In the genomic region with DNA sequence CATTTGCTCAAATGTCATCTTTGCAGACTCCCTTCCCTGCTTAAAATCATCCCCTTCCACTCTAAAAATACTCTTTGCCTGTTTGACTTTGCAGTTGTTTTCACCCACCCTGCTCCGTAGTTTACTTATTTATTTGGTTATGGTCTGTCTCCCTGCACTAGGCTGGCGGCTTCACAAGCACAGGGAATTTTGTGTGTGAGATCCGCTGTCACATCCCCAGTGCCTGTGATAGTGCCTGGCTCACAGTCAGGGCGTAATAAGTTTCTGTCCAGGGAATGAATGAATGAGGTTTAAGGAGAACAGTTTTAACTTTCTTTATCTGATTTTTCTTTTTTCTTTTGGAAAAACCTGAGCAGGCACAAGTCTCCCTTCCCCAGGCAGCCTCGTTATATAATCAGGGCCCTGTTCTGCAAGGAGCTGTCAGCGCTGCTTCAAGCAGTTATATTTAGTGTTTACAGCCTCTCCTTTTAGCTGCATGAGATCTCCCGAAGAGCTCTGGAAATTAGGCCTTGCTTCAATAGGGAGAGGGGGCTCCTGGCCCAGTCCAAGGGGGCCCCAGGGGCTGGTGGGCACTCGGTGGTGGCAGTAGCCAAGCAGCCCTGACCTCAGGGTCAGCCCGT, we compare ENCODE assay signal across 15 cellular contexts. TPM values are rescaled to one million over a fixed set of nuclear protein-coding genes. Genes with fewer than 3 reads are reported as not detected.
DNase-seq lines count a peak whose midpoint lies in the region; ATAC-seq and TF ChIP-seq lines count a peak whose summit lies in the region.
"Had no signal": no experiment of that assay in that cellular context is flagged by ENCODE, and none has a peak within 500 bp of the region (broad histone marks: within the 10 kb centered on the region; RNA-seq: fewer than 3 reads in every experiment).

No MANE protein-coding gene starts in this region.

- no peaks in the 10 kb centered on the region for H3K36me3 Mint-ChIP-seq in T-helper 2 cell treated with Interferon-gamma antibody and Interleukin-4, amounts not matched to agents 5 μg/mL and 100 μg/mL, for 36 hours (ENCODE audit: low read depth)

- H3K4me3 ChIP-seq in left ventricle myocardium inferior = no peak overlapping the region

- no peaks in the 10 kb centered on the region for H3K36me3 ChIP-seq in left ventricle myocardium inferior

- no peak overlapping the region for H3K27ac Mint-ChIP-seq in T-helper 2 cell treated with Interferon-gamma antibody and Interleukin-4, amounts not matched to agents 5 μg/mL and 100 μg/mL, for 36 hours
- H3K27ac Mint-ChIP-seq: B cell; CD4-positive, alpha-beta T cell; HFFc6 had no signal

- H3K27ac ChIP-seq in angular gyrus (ENCODE audit: low read depth, low read length) = peak overlapping the region; percentile 87
- peak overlapping the region; percentile 89 for H3K27ac ChIP-seq in cingulate gyrus (ENCODE audit: low read depth, low read length)
- H3K27ac ChIP-seq in left ventricle myocardium inferior (replicated peaks) = peak overlapping the region; percentile 87

- ATAC-seq in HG03520 (IDR thresholded peaks at IDR 0.05; ENCODE audit: unreplicated experiment) = no peak
- no peak for ATAC-seq in HG02938 (IDR thresholded peaks at IDR 0.05; ENCODE audit: unreplicated experiment)

- no peaks in the 10 kb centered on the region for H3K4me1 Mint-ChIP-seq in T-helper 2 cell treated with Interferon-gamma antibody and Interleukin-4, amounts not matched to agents 5 μg/mL and 100 μg/mL, for 36 hours (ENCODE audit: low read depth)
- H3K4me1 Mint-ChIP-seq: B cell had no signal

- TF ChIP-seq POLR2A in erythroblast (IDR thresholded peaks at IDR 0.05; ENCODE audit: low read length) = no peak

- H3K9me3 ChIP-seq in left ventricle myocardium inferior (replicated peaks) = peaks cover 8% of the 10 kb centered on the region

- no peak overlapping the region for H3K4me3 Mint-ChIP-seq in T-helper 2 cell treated with Interferon-gamma antibody and Interleukin-4, amounts not matched to agents 5 μg/mL and 100 μg/mL, for 36 hours
- H3K4me3 Mint-ChIP-seq: B cell; CD4-positive, alpha-beta T cell; HFFc6 had no signal

- H3K27me3 ChIP-seq in left ventricle myocardium inferior (ENCODE audit: low read depth) = no peaks in the 10 kb centered on the region

- peaks cover 7% of the 10 kb centered on the region for H3K27me3 Mint-ChIP-seq in T-helper 2 cell treated with Interferon-gamma antibody and Interleukin-4, amounts not matched to agents 5 μg/mL and 100 μg/mL, for 36 hours (ENCODE audit: low read depth)

- no peak for DNase-seq in left ventricle myocardium inferior
- peak in 7 of 10 donors; percentile 18 to 91 (median 44) for DNase-seq in posterior cingulate gyrus
- DNase-seq in erythroblast (lab: John Stamatoyannopoulos, UW) = no peak
- DNase-seq in T-helper 2 cell treated with Interferon-gamma antibody and Interleukin-4, amounts not matched to agents 5 μg/mL and 100 μg/mL, for 36 hours (ENCODE audit: low spot score) = no peak
- DNase-seq: C1 segment of cervical spinal cord; Calu3; CD4-positive, alpha-beta T cell; DMS 273 treated with DMSO at 0.1 percent for 48 hours; HCEC 1CT; HFFc6 had no signal

- H3K9me3 Mint-ChIP-seq in T-helper 2 cell treated with Interferon-gamma antibody and Interleukin-4, amounts not matched to agents 5 μg/mL and 100 μg/mL, for 36 hours = no peaks in the 10 kb centered on the region
- H3K9me3 Mint-ChIP-seq: HFFc6 had no signal

- intact Hi-C loops in left ventricle myocardium inferior (cut with micrococcal nuclease) = no loop called here
- intact Hi-C loops in posterior cingulate gyrus (cut with DNase I) = no loop called here

- H3K4me1 ChIP-seq in left ventricle myocardium inferior = peaks cover 29% of the 10 kb centered on the region

- TF ChIP-seq CTCF in left ventricle myocardium inferior (IDR thresholded peaks at IDR 0.05; ENCODE audit: borderline replicate concordance) = no peak

RNA-seq across cellular contexts. Expression of gene TMEM132B, which starts 13.8 kb away (rescaled TPM):
- total RNA-seq in left ventricle myocardium inferior = 4.6 TPM
- total RNA-seq: CD4-positive, alpha-beta T cell had no signal

Comparison
In these comparisons a context has a peak if more than half of its experiments do, and no peak if none do; other contexts are left out.
1. DNase-seq: peak in posterior cingulate gyrus (7 of 10); none in left ventricle myocardium inferior (single experiment), erythroblast (0 of 2) and T-helper 2 cell treated with Interferon-gamma antibody and Interleukin-4, amounts not matched to agents 5 μg/mL and 100 μg/mL, for 36 hours (single experiment).
2. Peak in every context shown above with its lines, with median percentiles within 50 percentile points of each other: H3K27ac ChIP-seq.